Comparison of ENCODE assay signal across 21 cellular contexts in the genomic region with DNA sequence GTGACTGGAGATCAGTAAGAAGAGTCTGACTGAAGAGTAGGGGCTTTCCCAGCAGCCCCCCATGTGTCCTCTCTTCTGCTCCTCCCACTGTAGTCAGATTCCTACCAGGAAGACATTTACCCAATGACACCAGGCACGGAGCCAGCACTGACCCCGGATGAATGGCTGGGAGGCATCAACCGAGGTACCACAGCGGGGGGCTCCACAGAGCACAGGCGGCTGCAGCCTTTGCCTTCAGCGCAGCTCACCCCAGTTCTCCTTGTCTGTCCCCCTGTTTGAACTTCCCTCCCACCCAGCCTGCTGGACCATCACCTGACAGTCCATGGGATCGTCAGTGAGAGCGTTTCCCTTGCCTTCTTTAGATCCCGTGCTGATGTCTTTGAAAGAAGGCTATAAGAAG.
"Had no signal": no experiment of that assay in that cellular context is flagged by ENCODE, and none has a peak within 500 bp of the region (broad histone marks: within the 10 kb centered on the region; RNA-seq: fewer than 3 reads in every experiment).

No MANE protein-coding gene starts in this region.

- H3K27ac Mint-ChIP-seq: memory B cell had no signal

- H3K27me3 ChIP-seq: dorsolateral prefrontal cortex, gastrocnemius medialis, heart right ventricle, left lung had no signal

- ATAC-seq: gastrocnemius medialis, heart right ventricle, left cardiac atrium, left lung, left ventricle myocardium superior, mucosa of descending colon had no signal

- H3K4me1 ChIP-seq: esophagus squamous epithelium, gastrocnemius medialis, heart right ventricle, left lung had no signal

- H3K9me3 Mint-ChIP-seq: memory B cell had no signal

- H3K4me3 ChIP-seq: coronary artery, dorsolateral prefrontal cortex, esophagus squamous epithelium, gastrocnemius medialis, heart right ventricle, left lung, lung, mucosa of descending colon had no signal

- H3K27ac ChIP-seq: coronary artery, epithelial cell of prostate, esophagus squamous epithelium, gastrocnemius medialis, heart right ventricle, left lung had no signal

- H3K36me3 ChIP-seq: esophagus squamous epithelium, gastrocnemius medialis had no signal

- H3K4me3 Mint-ChIP-seq: memory B cell had no signal

- H3K9me3 ChIP-seq: esophagus squamous epithelium, gastrocnemius medialis, heart right ventricle, left lung, mucosa of descending colon had no signal

- DNase-seq: dermis blood vessel endothelial cell; effector CD4-positive, alpha-beta T cell; effector memory CD4-positive, alpha-beta T cell; erythroblast; esophagus squamous epithelium; foreskin fibroblast; foreskin melanocyte; gastrocnemius medialis; glutamatergic neuron; heart right ventricle; hippocampal formation; left cardiac atrium; left lung; left ventricle myocardium superior; mesendoderm; mucosa of descending colon had no signal

- H3K4me1 Mint-ChIP-seq: memory B cell had no signal

- H3K36me3 Mint-ChIP-seq: memory B cell had no signal
